24 cellular contexts compared by ENCODE assay signal in genomic region chr12:64109706-64110105, GRCh38.
"Had no signal": no experiment of that assay in that cellular context is flagged by ENCODE, and none has a peak within 500 bp of the region (broad histone marks: within the 10 kb centered on the region; RNA-seq: fewer than 3 reads in every experiment).

No MANE protein-coding gene starts in this region.

- H3K4me3 Mint-ChIP-seq: naive thymus-derived CD4-positive, alpha-beta T cell had no signal

- H3K4me1 ChIP-seq: gastrocnemius medialis, heart right ventricle, left lung, lower lobe of right lung had no signal

- FAIRE-seq: colon, endothelial cell of umbilical vein, islet of Langerhans, keratinocyte had no signal

- H3K27me3 ChIP-seq: dorsolateral prefrontal cortex, esophagus muscularis mucosa, gastrocnemius medialis, heart right ventricle, left lung had no signal

- H3K4me3 ChIP-seq: coronary artery, dorsolateral prefrontal cortex, esophagus muscularis mucosa, gastrocnemius medialis, heart right ventricle, left lung, lower lobe of right lung had no signal

- H3K4me1 Mint-ChIP-seq: naive thymus-derived CD4-positive, alpha-beta T cell had no signal

- DNase-seq: dermis blood vessel endothelial cell; dorsolateral prefrontal cortex; effector CD4-positive, alpha-beta T cell; effector memory CD4-positive, alpha-beta T cell; foreskin fibroblast; foreskin melanocyte; gastrocnemius medialis; glutamatergic neuron; head of caudate nucleus; heart right ventricle; hippocampal formation; left cardiac atrium; left lung; left ventricle myocardium superior; lower lobe of right lung; mesenchymal stem cell; midbrain; naive thymus-derived CD4-positive, alpha-beta T cell had no signal

- H3K36me3 ChIP-seq: gastrocnemius medialis had no signal

- H3K27ac ChIP-seq: coronary artery, esophagus muscularis mucosa, gastrocnemius medialis, heart right ventricle, left lung, lower lobe of right lung had no signal

- H3K27ac Mint-ChIP-seq: naive thymus-derived CD4-positive, alpha-beta T cell had no signal

- ATAC-seq: gastrocnemius medialis; heart right ventricle; left cardiac atrium; left lung; left ventricle myocardium superior; lower lobe of right lung; naive thymus-derived CD4-positive, alpha-beta T cell had no signal

- H3K36me3 Mint-ChIP-seq: naive thymus-derived CD4-positive, alpha-beta T cell had no signal

- H3K9me3 ChIP-seq: esophagus muscularis mucosa, gastrocnemius medialis, heart right ventricle, left lung, lower lobe of right lung had no signal
